ENCODE assay signal across 25 cellular contexts in genomic region chr3:60571511-60571910, GRCh38.
"Had no signal": no experiment of that assay in that cellular context is flagged by ENCODE, and none has a peak within 500 bp of the region (broad histone marks: within the 10 kb centered on the region; RNA-seq: fewer than 3 reads in every experiment).

No MANE protein-coding gene starts in this region.

- H3K27ac Mint-ChIP-seq: naive thymus-derived CD8-positive, alpha-beta T cell; natural killer cell treated with Interleukin-12 subunit alpha and Interleukin-12 subunit beta and Interleukin-15 and Interleukin-18, amount 100 ng/mL, for 72 hours; nephron progenitor cell; progenitor cell of endocrine pancreas; stimulated activated effector memory CD8-positive, alpha-beta T cell treated with anti-CD3 and anti-CD28 coated beads, Interleukin-12 subunit alpha, Interleukin-12 subunit beta, amount 100 ng/mL, for 72 hours; stimulated activated naive B cell treated with anti-CD40 and anti-IgM and Interleukin-4, amounts not matched to agents 10 μg/mL and 1 μg/mL and 100 μg/mL, for 72 hours; stimulated activated naive CD8-positive, alpha-beta T cell treated with anti-CD3 and anti-CD28 coated beads, Interleukin-15, Interleukin-2, amounts not matched to agents 100 ng/mL and 50 ng/mL, for 24 hours had no signal

- H3K4me1 Mint-ChIP-seq: stimulated activated effector memory CD8-positive, alpha-beta T cell treated with anti-CD3 and anti-CD28 coated beads, Interleukin-12 subunit alpha, Interleukin-12 subunit beta, amount 100 ng/mL, for 72 hours had no signal

- DNase-seq: naive thymus-derived CD8-positive, alpha-beta T cell; nephron progenitor cell; occipital lobe; ovary; posterior cingulate gyrus; psoas muscle; right cardiac atrium; right lobe of liver; sigmoid colon; small intestine; stimulated activated CD4-positive, alpha-beta T cell treated with anti-CD3 and anti-CD28 coated beads, Interleukin-15, amount 100 ng/mL, for 24 hours; stimulated activated CD4-positive, alpha-beta T cell treated with anti-CD3 and anti-CD28 coated beads, Interleukin-2, amount 100 ng/mL, for 24 hours; stimulated activated CD4-positive, alpha-beta T cell treated with anti-CD3 and anti-CD28 coated beads, Interleukin-2, amount 100 ng/mL, for 48 hours; stimulated activated CD4-positive, alpha-beta T cell treated with anti-CD3 and anti-CD28 coated beads, Interleukin-4, amount 100 ng/mL, for 24 hours; stimulated activated naive B cell treated with anti-CD40 and anti-IgM and Interleukin-4, amounts not matched to agents 10 μg/mL and 1 μg/mL and 100 μg/mL, for 72 hours; stimulated activated naive CD4-positive, alpha-beta T cell treated with Interleukin-2 at 50 U/mL for 16 hours; stomach; thyroid gland; trophoblast cell; upper lobe of left lung had no signal

- ATAC-seq: naive thymus-derived CD8-positive, alpha-beta T cell; natural killer cell treated with Interleukin-12 subunit alpha and Interleukin-12 subunit beta and Interleukin-15 and Interleukin-18, amount 100 ng/mL, for 72 hours; psoas muscle; right cardiac atrium; right lobe of liver; stimulated activated effector memory CD8-positive, alpha-beta T cell treated with anti-CD3 and anti-CD28 coated beads, Interleukin-12 subunit alpha, Interleukin-12 subunit beta, amount 100 ng/mL, for 72 hours; stimulated activated naive B cell treated with anti-CD40 and anti-IgM and Interleukin-4, amounts not matched to agents 10 μg/mL and 1 μg/mL and 100 μg/mL, for 72 hours had no signal

- H3K4me3 Mint-ChIP-seq: naive thymus-derived CD8-positive, alpha-beta T cell; natural killer cell treated with Interleukin-12 subunit alpha and Interleukin-12 subunit beta and Interleukin-15 and Interleukin-18, amount 100 ng/mL, for 72 hours; nephron progenitor cell; neural crest cell; stimulated activated effector memory CD8-positive, alpha-beta T cell treated with anti-CD3 and anti-CD28 coated beads, Interleukin-12 subunit alpha, Interleukin-12 subunit beta, amount 100 ng/mL, for 72 hours; stimulated activated naive B cell treated with anti-CD40 and anti-IgM and Interleukin-4, amounts not matched to agents 10 μg/mL and 1 μg/mL and 100 μg/mL, for 72 hours; stimulated activated naive CD8-positive, alpha-beta T cell treated with anti-CD3 and anti-CD28 coated beads, Interleukin-15, Interleukin-2, amounts not matched to agents 100 ng/mL and 50 ng/mL, for 24 hours had no signal

- H3K36me3 Mint-ChIP-seq: natural killer cell treated with Interleukin-12 subunit alpha and Interleukin-12 subunit beta and Interleukin-15 and Interleukin-18, amount 100 ng/mL, for 72 hours; stimulated activated effector memory CD8-positive, alpha-beta T cell treated with anti-CD3 and anti-CD28 coated beads, Interleukin-12 subunit alpha, Interleukin-12 subunit beta, amount 100 ng/mL, for 72 hours had no signal

- H3K9me3 Mint-ChIP-seq: natural killer cell treated with Interleukin-12 subunit alpha and Interleukin-12 subunit beta and Interleukin-15 and Interleukin-18, amount 100 ng/mL, for 72 hours; neural crest cell; stimulated activated effector memory CD8-positive, alpha-beta T cell treated with anti-CD3 and anti-CD28 coated beads, Interleukin-12 subunit alpha, Interleukin-12 subunit beta, amount 100 ng/mL, for 72 hours; stimulated activated naive CD8-positive, alpha-beta T cell treated with anti-CD3 and anti-CD28 coated beads, Interleukin-15, Interleukin-2, amounts not matched to agents 100 ng/mL and 50 ng/mL, for 24 hours had no signal

- H3K27me3 Mint-ChIP-seq: progenitor cell of endocrine pancreas; stimulated activated naive B cell treated with anti-CD40 and anti-IgM and Interleukin-4, amounts not matched to agents 10 μg/mL and 1 μg/mL and 100 μg/mL, for 72 hours had no signal
